In genomic region chr3:178496911-178497310, GRCh38 we compare ENCODE assay signal across 7 cellular contexts. TPM values are rescaled to one million over a fixed set of nuclear protein-coding genes. Genes with fewer than 3 reads are reported as not detected.
"Had no signal": no experiment of that assay in that cellular context is flagged by ENCODE, and none has a peak within 500 bp of the region (broad histone marks: within the 10 kb centered on the region; RNA-seq: fewer than 3 reads in every experiment).

No MANE protein-coding gene starts in this region.

- H3K4me3 ChIP-seq: K562 had no signal

- DNase-seq: IMR-90 had no signal

- H3K27ac ChIP-seq: HL-60 had no signal

RNA-seq across cellular contexts. Expression of gene KCNMB2, which starts 39.3 kb away (rescaled TPM):
- total RNA-seq: HepG2, HT-29, HT1080, IMR-90, K562 had no signal
- polyA plus RNA-seq: HepG2, IgD-negative memory B cell, IMR-90 had no signal
